In genomic region chr20:44073675-44074071, GRCh38 we compare ENCODE assay signal across 13 cellular contexts.
A peak's percentile ranks its signal among the peaks of the same experiment; 100 is the strongest.
DNase-seq lines count a peak whose midpoint lies in the region; ATAC-seq and TF ChIP-seq lines count a peak whose summit lies in the region.
"Had no signal": no experiment of that assay in that cellular context is flagged by ENCODE, and none has a peak within 500 bp of the region (broad histone marks: within the 10 kb centered on the region; RNA-seq: fewer than 3 reads in every experiment).

No MANE protein-coding gene starts in this region.

- no peaks in the 10 kb centered on the region for H3K79me2 ChIP-seq in hepatocyte

- intact Hi-C loops in left ventricle myocardium inferior (cut with micrococcal nuclease), result no loop called here
- intact Hi-C loops in Right ventricle myocardium inferior (cut with DNase I), result no loop called here

- no peak for DNase-seq in left ventricle myocardium inferior
- DNase-seq in Right ventricle myocardium inferior (ENCODE audit: missing footprints), result no peak
- peak; percentile 67 for DNase-seq in SK-N-MC (ENCODE audit: low read depth, low spot score)
- no peak for DNase-seq in NCI-H2196 treated with DMSO at 0.1 percent for 48 hours (lab: John Stamatoyannopoulos, UW; ENCODE audit: unreplicated experiment)
- no peak for DNase-seq in hepatocyte (ENCODE audit: low spot score)
- DNase-seq in mesothelial cell of epicardium (ENCODE audit: low spot score in 2 of 2, unreplicated experiment in 2 of 2), result no peak
- DNase-seq: BE2C, DMS79, Karpas-422, MM.1S, NCI-H187, SIG-M5 had no signal

- no peaks in the 10 kb centered on the region for H3K9me3 Mint-ChIP-seq in mesothelial cell of epicardium

- H4K20me1 ChIP-seq in hepatocyte (ENCODE audit: insufficient read depth, poor library complexity, severe bottlenecking), result no peaks in the 10 kb centered on the region

- TF ChIP-seq CTCF in left ventricle myocardium inferior (IDR thresholded peaks at IDR 0.05; ENCODE audit: borderline replicate concordance) (no peak), neutrophil (IDR thresholded peaks at IDR 0.05) (no peak), hepatocyte (IDR thresholded peaks at IDR 0.05; ENCODE audit: poor library complexity) (no peak), mesothelial cell of epicardium (IDR thresholded peaks at IDR 0.05; ENCODE audit: unreplicated experiment) (no peak)

- H3K9me3 ChIP-seq in left ventricle myocardium inferior (replicated peaks) (no peaks in the 10 kb centered on the region), SK-N-MC (ENCODE audit: low read depth, low read length) (no peaks in the 10 kb centered on the region), neutrophil (no peaks in the 10 kb centered on the region), hepatocyte (ENCODE audit: low read depth) (no peaks in the 10 kb centered on the region)
- H3K9me3 ChIP-seq: BE2C had no signal

- H3K4me2 ChIP-seq in hepatocyte, result no peak overlapping the region

- H3K9me2 ChIP-seq in hepatocyte (replicated peaks; ENCODE audit: insufficient read depth), result no peaks in the 10 kb centered on the region

- peak overlapping the region; percentile 79 for H3K27ac ChIP-seq in left ventricle myocardium inferior (replicated peaks)
- peak overlapping the region; percentile 59; the same call in 1 of the 2 replicates for H3K27ac ChIP-seq in SK-N-MC
- H3K27ac ChIP-seq in neutrophil, result peak overlapping the region; percentile 92
- no peak overlapping the region for H3K27ac ChIP-seq in hepatocyte

- H3K27me3 ChIP-seq in left ventricle myocardium inferior (ENCODE audit: low read depth) (no peaks in the 10 kb centered on the region), neutrophil (no peaks in the 10 kb centered on the region), hepatocyte (no peaks in the 10 kb centered on the region)
- H3K27me3 ChIP-seq: BE2C had no signal

- H3K4me3 Mint-ChIP-seq in mesothelial cell of epicardium, result no peak overlapping the region

- H3K27me3 Mint-ChIP-seq in mesothelial cell of epicardium (ENCODE audit: low read depth), result peaks cover 26% of the 10 kb centered on the region

- WGBS in hepatocyte (ENCODE audit: low lambda C conversion rate, missing lambda C conversion rate), result 80% methylated on average over 6 of the region's 6 CpGs

- H2AFZ ChIP-seq in hepatocyte, result no peak overlapping the region

- H3K4me1 ChIP-seq in left ventricle myocardium inferior (peaks cover 13% of the 10 kb centered on the region), neutrophil (ENCODE audit: control insufficient read depth in 1 of 2, insufficient read depth in 1 of 2, low read depth in 1 of 2, low read length in 1 of 2) (peaks cover 79 to 80% of the 10 kb centered on the region in 2 experiments), hepatocyte (ENCODE audit: insufficient read depth) (no peaks in the 10 kb centered on the region)

- ATAC-seq in Right ventricle myocardium inferior, result no peak

- H3K4me3 ChIP-seq in left ventricle myocardium inferior, result no peak overlapping the region
- 0 out of 2 replicates have a peak overlapping the region, but pooled peaks have one; percentile 2 for H3K4me3 ChIP-seq in SK-N-MC
- H3K4me3 ChIP-seq in neutrophil (ENCODE audit: low read depth in 1 of 2, low read length in 1 of 2), result no peak overlapping the region
- H3K4me3 ChIP-seq in hepatocyte, result no peak overlapping the region

- H3K36me3 ChIP-seq in left ventricle myocardium inferior, result no peaks in the 10 kb centered on the region
- H3K36me3 ChIP-seq in SK-N-MC (ENCODE audit: insufficient read depth, low read length), result 0 out of 2 replicates have a peak, but pooled peaks cover 4% of the 10 kb centered on the region
- no peaks in the 10 kb centered on the region for H3K36me3 ChIP-seq in neutrophil
- H3K36me3 ChIP-seq in hepatocyte (replicated peaks; ENCODE audit: insufficient read depth, low read depth), result no peaks in the 10 kb centered on the region
- H3K36me3 ChIP-seq: BE2C had no signal

- H3K4me1 Mint-ChIP-seq in mesothelial cell of epicardium, result no peaks in the 10 kb centered on the region

- no peak overlapping the region for H3K9ac ChIP-seq in SK-N-MC (ENCODE audit: insufficient read length)

- H3K27ac Mint-ChIP-seq in mesothelial cell of epicardium, result no peak overlapping the region

- H3K36me3 Mint-ChIP-seq in mesothelial cell of epicardium, result no peaks in the 10 kb centered on the region
